In genomic region chr4:98658287-98659105, GRCh38 we compare ENCODE assay signal across 1 cellular context.
TF ChIP-seq lines count a peak whose summit lies in the region.

Gene TSPAN5 (minus strand): TSS chr4:98658611.

TF ChIP-seq in K562, 482 proteins besides CTCF, POLR2A, EP300 and RAD21 (continued from another document and continues in another):
- TF ChIP-seq, protein P1, sequence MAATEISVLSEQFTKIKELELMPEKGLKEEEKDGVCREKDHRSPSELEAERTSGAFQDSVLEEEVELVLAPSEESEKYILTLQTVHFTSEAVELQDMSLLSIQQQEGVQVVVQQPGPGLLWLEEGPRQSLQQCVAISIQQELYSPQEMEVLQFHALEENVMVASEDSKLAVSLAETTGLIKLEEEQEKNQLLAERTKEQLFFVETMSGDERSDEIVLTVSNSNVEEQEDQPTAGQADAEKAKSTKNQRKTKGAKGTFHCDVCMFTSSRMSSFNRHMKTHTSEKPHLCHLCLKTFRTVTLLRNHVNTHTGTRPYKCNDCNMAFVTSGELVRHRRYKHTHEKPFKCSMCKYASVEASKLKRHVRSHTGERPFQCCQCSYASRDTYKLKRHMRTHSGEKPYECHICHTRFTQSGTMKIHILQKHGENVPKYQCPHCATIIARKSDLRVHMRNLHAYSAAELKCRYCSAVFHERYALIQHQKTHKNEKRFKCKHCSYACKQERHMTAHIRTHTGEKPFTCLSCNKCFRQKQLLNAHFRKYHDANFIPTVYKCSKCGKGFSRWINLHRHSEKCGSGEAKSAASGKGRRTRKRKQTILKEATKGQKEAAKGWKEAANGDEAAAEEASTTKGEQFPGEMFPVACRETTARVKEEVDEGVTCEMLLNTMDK (IDR thresholded peaks at IDR 0.05; ENCODE audit: borderline replicate concordance, insufficient read depth, low read depth, low read length, poor library complexity, severe bottlenecking): no peak
- TF ChIP-seq, protein P2, sequence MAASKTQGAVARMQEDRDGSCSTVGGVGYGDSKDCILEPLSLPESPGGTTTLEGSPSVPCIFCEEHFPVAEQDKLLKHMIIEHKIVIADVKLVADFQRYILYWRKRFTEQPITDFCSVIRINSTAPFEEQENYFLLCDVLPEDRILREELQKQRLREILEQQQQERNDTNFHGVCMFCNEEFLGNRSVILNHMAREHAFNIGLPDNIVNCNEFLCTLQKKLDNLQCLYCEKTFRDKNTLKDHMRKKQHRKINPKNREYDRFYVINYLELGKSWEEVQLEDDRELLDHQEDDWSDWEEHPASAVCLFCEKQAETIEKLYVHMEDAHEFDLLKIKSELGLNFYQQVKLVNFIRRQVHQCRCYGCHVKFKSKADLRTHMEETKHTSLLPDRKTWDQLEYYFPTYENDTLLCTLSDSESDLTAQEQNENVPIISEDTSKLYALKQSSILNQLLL (CRISPR knock-in tag; IDR thresholded peaks at IDR 0.05; ENCODE audit: borderline replicate concordance): no peak
- 0 out of 2 replicates have a peak, but pooled peaks have one; percentile 51 for TF ChIP-seq CTBP1 (IDR thresholded peaks at IDR 0.05; ENCODE audit: borderline replicate concordance)
- no peak for TF ChIP-seq ZNF24 (IDR thresholded peaks at IDR 0.05)
- TF ChIP-seq ZFX (CRISPR knock-in tag; IDR thresholded peaks at IDR 0.05): peak; percentile 21; the same call in 1 of the 2 replicates
- no peak for TF ChIP-seq ETV5 (CRISPR knock-in tag; IDR thresholded peaks at IDR 0.05; ENCODE audit: low read depth)
- TF ChIP-seq, protein P3, sequence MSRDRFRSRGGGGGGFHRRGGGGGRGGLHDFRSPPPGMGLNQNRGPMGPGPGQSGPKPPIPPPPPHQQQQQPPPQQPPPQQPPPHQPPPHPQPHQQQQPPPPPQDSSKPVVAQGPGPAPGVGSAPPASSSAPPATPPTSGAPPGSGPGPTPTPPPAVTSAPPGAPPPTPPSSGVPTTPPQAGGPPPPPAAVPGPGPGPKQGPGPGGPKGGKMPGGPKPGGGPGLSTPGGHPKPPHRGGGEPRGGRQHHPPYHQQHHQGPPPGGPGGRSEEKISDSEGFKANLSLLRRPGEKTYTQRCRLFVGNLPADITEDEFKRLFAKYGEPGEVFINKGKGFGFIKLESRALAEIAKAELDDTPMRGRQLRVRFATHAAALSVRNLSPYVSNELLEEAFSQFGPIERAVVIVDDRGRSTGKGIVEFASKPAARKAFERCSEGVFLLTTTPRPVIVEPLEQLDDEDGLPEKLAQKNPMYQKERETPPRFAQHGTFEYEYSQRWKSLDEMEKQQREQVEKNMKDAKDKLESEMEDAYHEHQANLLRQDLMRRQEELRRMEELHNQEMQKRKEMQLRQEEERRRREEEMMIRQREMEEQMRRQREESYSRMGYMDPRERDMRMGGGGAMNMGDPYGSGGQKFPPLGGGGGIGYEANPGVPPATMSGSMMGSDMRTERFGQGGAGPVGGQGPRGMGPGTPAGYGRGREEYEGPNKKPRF (IDR thresholded peaks at IDR 0.05; ENCODE audit: low read depth, low read length): no peak
- no peak for TF ChIP-seq FOXJ2 (tag; IDR thresholded peaks at IDR 0.05)
- TF ChIP-seq ZC3H11A (IDR thresholded peaks at IDR 0.05; ENCODE audit: low read depth, low read length): no peak
- TF ChIP-seq ZNF253 (CRISPR knock-in tag; conservative IDR thresholded peaks at IDR 0.05): no peak
- no peak for TF ChIP-seq BMI1 (IDR thresholded peaks at IDR 0.05; ENCODE audit: low read length)
- no peak for TF ChIP-seq ZNF644 (tag; IDR thresholded peaks at IDR 0.05; ENCODE audit: low read depth)
- no peak for TF ChIP-seq FOXA3 (CRISPR knock-in tag; conservative IDR thresholded peaks at IDR 0.05 in 1 of 2, IDR thresholded peaks at IDR 0.05 in 1 of 2)
- 0 out of 2 replicates have a peak, but pooled peaks have one; percentile 25 for TF ChIP-seq RB1 (IDR thresholded peaks at IDR 0.05; ENCODE audit: low read depth)
- TF ChIP-seq, protein P4, sequence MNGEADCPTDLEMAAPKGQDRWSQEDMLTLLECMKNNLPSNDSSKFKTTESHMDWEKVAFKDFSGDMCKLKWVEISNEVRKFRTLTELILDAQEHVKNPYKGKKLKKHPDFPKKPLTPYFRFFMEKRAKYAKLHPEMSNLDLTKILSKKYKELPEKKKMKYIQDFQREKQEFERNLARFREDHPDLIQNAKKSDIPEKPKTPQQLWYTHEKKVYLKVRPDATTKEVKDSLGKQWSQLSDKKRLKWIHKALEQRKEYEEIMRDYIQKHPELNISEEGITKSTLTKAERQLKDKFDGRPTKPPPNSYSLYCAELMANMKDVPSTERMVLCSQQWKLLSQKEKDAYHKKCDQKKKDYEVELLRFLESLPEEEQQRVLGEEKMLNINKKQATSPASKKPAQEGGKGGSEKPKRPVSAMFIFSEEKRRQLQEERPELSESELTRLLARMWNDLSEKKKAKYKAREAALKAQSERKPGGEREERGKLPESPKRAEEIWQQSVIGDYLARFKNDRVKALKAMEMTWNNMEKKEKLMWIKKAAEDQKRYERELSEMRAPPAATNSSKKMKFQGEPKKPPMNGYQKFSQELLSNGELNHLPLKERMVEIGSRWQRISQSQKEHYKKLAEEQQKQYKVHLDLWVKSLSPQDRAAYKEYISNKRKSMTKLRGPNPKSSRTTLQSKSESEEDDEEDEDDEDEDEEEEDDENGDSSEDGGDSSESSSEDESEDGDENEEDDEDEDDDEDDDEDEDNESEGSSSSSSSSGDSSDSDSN (IDR thresholded peaks at IDR 0.05; ENCODE audit: borderline replicate concordance in 1 of 2, low read depth in 2 of 2, low read length in 2 of 2): peak in 1 of 2 experiments; percentile 85; a peak in 1 of 4 replicates
- no peak for TF ChIP-seq EGR1 (conservative IDR thresholded peaks at IDR 0.05)
- no peak for TF ChIP-seq ZNF444 (CRISPR knock-in tag; IDR thresholded peaks at IDR 0.05)
- no peak for TF ChIP-seq IRF1 (CRISPR knock-in tag; IDR thresholded peaks at IDR 0.05; ENCODE audit: borderline replicate concordance)
- no peak for TF ChIP-seq SAFB (IDR thresholded peaks at IDR 0.05; ENCODE audit: borderline replicate concordance, low read depth, low read length)
- TF ChIP-seq E2F3 (CRISPR knock-in tag; IDR thresholded peaks at IDR 0.05): no peak
- no peak for TF ChIP-seq ZNF740 (CRISPR knock-in tag; IDR thresholded peaks at IDR 0.05)
- no peak for TF ChIP-seq ZNF740 (tag; IDR thresholded peaks at IDR 0.05)
- no peak for TF ChIP-seq ZNF586 (CRISPR knock-in tag; conservative IDR thresholded peaks at IDR 0.05)
- 0 out of 4 replicates have a peak, but pooled peaks of 1 of the 2 experiments have one; percentile 19 for TF ChIP-seq MAZ (CRISPR knock-in tag; conservative IDR thresholded peaks at IDR 0.05 in 1 of 2, IDR thresholded peaks at IDR 0.05 in 1 of 2)
- TF ChIP-seq POLR2G (IDR thresholded peaks at IDR 0.05; ENCODE audit: low read depth, low read length): peak; percentile 60
- no peak for TF ChIP-seq CBFA2T3 (IDR thresholded peaks at IDR 0.05)
- TF ChIP-seq ZNF512 (tag; IDR thresholded peaks at IDR 0.05): no peak
- TF ChIP-seq NFIX (CRISPR knock-in tag; IDR thresholded peaks at IDR 0.05; ENCODE audit: low read depth): no peak
- no peak for TF ChIP-seq ZNF830 (CRISPR knock-in tag; IDR thresholded peaks at IDR 0.05)
- no peak for TF ChIP-seq MAFG (tag; conservative IDR thresholded peaks at IDR 0.05)
- no peak for TF ChIP-seq NR2C2 (CRISPR knock-in tag; IDR thresholded peaks at IDR 0.05)
- peak; percentile 27; the same call in 1 of the 2 replicates for TF ChIP-seq NR2C2 (tag; IDR thresholded peaks at IDR 0.05)
- no peak for TF ChIP-seq SAP30 (IDR thresholded peaks at IDR 0.05; ENCODE audit: borderline replicate concordance, insufficient read depth, low read depth, low read length, poor library complexity, severe bottlenecking)
- peak; percentile 73 for TF ChIP-seq L3MBTL2 (IDR thresholded peaks at IDR 0.05)
- TF ChIP-seq ID3 (CRISPR knock-in tag; IDR thresholded peaks at IDR 0.05): no peak
- peak; percentile 14; the same call in 1 of the 2 replicates for TF ChIP-seq ID3 (tag; IDR thresholded peaks at IDR 0.05)
- no peak for TF ChIP-seq BRD4 (IDR thresholded peaks at IDR 0.05)
- no peak for TF ChIP-seq SMARCA4 (IDR thresholded peaks at IDR 0.05)
- no peak for TF ChIP-seq KHSRP (IDR thresholded peaks at IDR 0.05)
- no peak for TF ChIP-seq ETV1 (tag; conservative IDR thresholded peaks at IDR 0.05; ENCODE audit: low read depth)
- TF ChIP-seq KDM2B (CRISPR knock-in tag; IDR thresholded peaks at IDR 0.05): no peak
- TF ChIP-seq YBX1 (IDR thresholded peaks at IDR 0.05): no peak
- TF ChIP-seq CXXC5 (CRISPR knock-in tag; IDR thresholded peaks at IDR 0.05): peak; percentile 31
- TF ChIP-seq NFYB (IDR thresholded peaks at IDR 0.05; ENCODE audit: extremely low read depth, insufficient read length): no peak
- TF ChIP-seq, protein P5, sequence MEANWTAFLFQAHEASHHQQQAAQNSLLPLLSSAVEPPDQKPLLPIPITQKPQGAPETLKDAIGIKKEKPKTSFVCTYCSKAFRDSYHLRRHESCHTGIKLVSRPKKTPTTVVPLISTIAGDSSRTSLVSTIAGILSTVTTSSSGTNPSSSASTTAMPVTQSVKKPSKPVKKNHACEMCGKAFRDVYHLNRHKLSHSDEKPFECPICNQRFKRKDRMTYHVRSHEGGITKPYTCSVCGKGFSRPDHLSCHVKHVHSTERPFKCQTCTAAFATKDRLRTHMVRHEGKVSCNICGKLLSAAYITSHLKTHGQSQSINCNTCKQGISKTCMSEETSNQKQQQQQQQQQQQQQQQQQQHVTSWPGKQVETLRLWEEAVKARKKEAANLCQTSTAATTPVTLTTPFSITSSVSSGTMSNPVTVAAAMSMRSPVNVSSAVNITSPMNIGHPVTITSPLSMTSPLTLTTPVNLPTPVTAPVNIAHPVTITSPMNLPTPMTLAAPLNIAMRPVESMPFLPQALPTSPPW (CRISPR knock-in tag; IDR thresholded peaks at IDR 0.05): peak; percentile 65
- TF ChIP-seq, protein P6, sequence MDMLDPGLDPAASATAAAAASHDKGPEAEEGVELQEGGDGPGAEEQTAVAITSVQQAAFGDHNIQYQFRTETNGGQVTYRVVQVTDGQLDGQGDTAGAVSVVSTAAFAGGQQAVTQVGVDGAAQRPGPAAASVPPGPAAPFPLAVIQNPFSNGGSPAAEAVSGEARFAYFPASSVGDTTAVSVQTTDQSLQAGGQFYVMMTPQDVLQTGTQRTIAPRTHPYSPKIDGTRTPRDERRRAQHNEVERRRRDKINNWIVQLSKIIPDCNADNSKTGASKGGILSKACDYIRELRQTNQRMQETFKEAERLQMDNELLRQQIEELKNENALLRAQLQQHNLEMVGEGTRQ (CRISPR knock-in tag; IDR thresholded peaks at IDR 0.05): no peak
- TF ChIP-seq ZNF184 (CRISPR knock-in tag; IDR thresholded peaks at IDR 0.05): no peak
- no peak for TF ChIP-seq ZNF274 (IDR thresholded peaks at IDR 0.05; ENCODE audit: borderline replicate concordance, low read depth, low read length)
- 0 out of 2 replicates have a peak, but pooled peaks have one; percentile 35 for TF ChIP-seq SP1 (CRISPR knock-in tag; IDR thresholded peaks at IDR 0.05)
- no peak for TF ChIP-seq FOXA1 (IDR thresholded peaks at IDR 0.05; ENCODE audit: borderline replicate concordance)
- no peak for TF ChIP-seq ZNF212 (CRISPR knock-in tag; IDR thresholded peaks at IDR 0.05)
- no peak for TF ChIP-seq LCOR (CRISPR knock-in tag; IDR thresholded peaks at IDR 0.05)
- no peak for TF ChIP-seq NR2C1 (IDR thresholded peaks at IDR 0.05)
- no peak for TF ChIP-seq NR2C1 (tag; IDR thresholded peaks at IDR 0.05)
- no peak for TF ChIP-seq CSDE1 (IDR thresholded peaks at IDR 0.05)
- no peak for TF ChIP-seq NCOA2 (IDR thresholded peaks at IDR 0.05; ENCODE audit: partially characterized antibody in 2 of 2)
- TF ChIP-seq RFX5 (IDR thresholded peaks at IDR 0.05; ENCODE audit: low read depth, low read length): no peak
- no peak for TF ChIP-seq SLC30A9 (CRISPR knock-in tag; IDR thresholded peaks at IDR 0.05)
- no peak for TF ChIP-seq ZBTB8A (IDR thresholded peaks at IDR 0.05; ENCODE audit: partially characterized antibody)
- no peak for TF ChIP-seq MEF2A (IDR thresholded peaks at IDR 0.05; ENCODE audit: control insufficient read depth, low read depth, low read length)
- TF ChIP-seq MTF1 (CRISPR knock-in tag; IDR thresholded peaks at IDR 0.05; ENCODE audit: borderline replicate concordance): no peak
- TF ChIP-seq EWSR1 (IDR thresholded peaks at IDR 0.05; ENCODE audit: borderline replicate concordance, low read depth, partially characterized antibody): no peak
- no peak for TF ChIP-seq ZNF76 (CRISPR knock-in tag; IDR thresholded peaks at IDR 0.05; ENCODE audit: borderline replicate concordance)
- no peak for TF ChIP-seq BCOR (IDR thresholded peaks at IDR 0.05)
- peak; percentile 85 for TF ChIP-seq ZNF263 (CRISPR knock-in tag; IDR thresholded peaks at IDR 0.05; ENCODE audit: borderline replicate concordance)
- TF ChIP-seq FUS (optimal IDR thresholded peaks at IDR 0.05; ENCODE audit: low read depth, low read length): no peak
- no peak for TF ChIP-seq MTA1 (IDR thresholded peaks at IDR 0.05; ENCODE audit: borderline replicate concordance)
